Comparison of ENCODE assay signal across 9 cellular contexts in the genomic region with DNA sequence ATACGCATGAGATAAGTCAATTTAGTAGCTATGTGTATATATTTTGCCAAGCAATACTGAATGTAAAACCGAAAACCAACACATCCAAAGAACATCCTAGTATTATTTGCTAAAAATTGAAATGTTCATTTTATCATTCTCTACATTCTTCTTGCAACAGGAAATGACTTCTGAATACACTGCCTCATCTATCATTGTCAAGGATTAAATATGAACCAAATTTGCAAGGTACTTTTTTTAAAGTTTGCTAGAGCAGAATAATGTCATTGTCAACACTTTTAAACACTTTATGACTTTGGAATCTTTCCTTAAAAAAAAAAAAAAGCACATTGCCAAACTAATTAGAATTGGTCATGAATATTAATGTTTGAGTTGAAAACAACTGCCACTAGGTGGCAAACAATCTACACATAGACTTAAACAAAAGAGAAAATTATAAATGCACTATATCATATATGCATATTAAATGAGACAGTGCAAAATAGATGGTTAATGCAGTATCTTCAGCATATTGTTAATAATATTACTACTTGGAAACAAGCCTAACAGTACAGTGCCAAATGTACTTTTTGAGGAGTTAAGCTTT. TPM values are rescaled to one million over a fixed set of nuclear protein-coding genes. Genes with fewer than 3 reads are reported as not detected.
DNase-seq lines count a peak whose midpoint lies in the region; ATAC-seq, FAIRE-seq and TF ChIP-seq lines count a peak whose summit lies in the region.
"Had no signal": no experiment of that assay in that cellular context is flagged by ENCODE, and none has a peak within 500 bp of the region (broad histone marks: within the 10 kb centered on the region; RNA-seq: fewer than 3 reads in every experiment).

No MANE protein-coding gene starts in this region.

- FAIRE-seq in GM12891 (lab: Jason Lieb, UNC), result no peak

- TF ChIP-seq POLR2A in NB4 (IDR thresholded peaks at IDR 0.05; ENCODE audit: extremely low read depth, insufficient read length) (no peak), GM12891 (IDR thresholded peaks at IDR 0.05; ENCODE audit: low read depth, low read length) (no peak)

- DNase-seq in NCI-H1105 treated with DMSO at 0.1 percent for 48 hours (lab: John Stamatoyannopoulos, UW), result peak; percentile 20
- DNase-seq in NCI-H1105 (lab: John Stamatoyannopoulos, UW), result no peak
- peak; percentile 30 for DNase-seq in NB4 (ENCODE audit: low read depth)
- DNase-seq in epithelial cell of esophagus (ENCODE audit: low read depth), result peak; percentile 56
- peak; percentile 44 for DNase-seq in renal cortical epithelial cell (ENCODE audit: low read depth)
- no peak for DNase-seq in GM12891 (ENCODE audit: insufficient read length, low spot score)
- DNase-seq in activated T-cell treated with anti-CD3 and anti-CD28 coated beads, Interleukin-2, amount 50 U/mL, for 1 hour, result no peak

- H3K4me3 ChIP-seq in NB4 (ENCODE audit: low read depth, low read length) (no peak overlapping the region), epithelial cell of esophagus (ENCODE audit: low read length) (no peak overlapping the region)
- H3K4me3 ChIP-seq: SJCRH30 had no signal

- TF ChIP-seq CTCF in NB4 (IDR thresholded peaks at IDR 0.05; ENCODE audit: low read depth, low read length) (no peak), epithelial cell of esophagus (IDR thresholded peaks at IDR 0.05; ENCODE audit: insufficient read depth, low read depth, low read length, missing control alignments) (peak; percentile 33)

- no peak for ATAC-seq in GM21576 (IDR thresholded peaks at IDR 0.05; ENCODE audit: unreplicated experiment)

TF ChIP-seq in GM12891, 5 proteins besides CTCF, POLR2A, EP300 and RAD21:
- TF ChIP-seq TAF1 (IDR thresholded peaks at IDR 0.05; ENCODE audit: low read depth, low read length), result no peak
- no peak for TF ChIP-seq PAX5 (IDR thresholded peaks at IDR 0.05; ENCODE audit: insufficient read depth, low read length, severe bottlenecking)
- TF ChIP-seq POLR2AphosphoS5 (IDR thresholded peaks at IDR 0.05; ENCODE audit: low read depth, low read length), result no peak

RNA-seq across cellular contexts. Expression of a gene that starts 32.5 kb away (rescaled TPM):
- not detected in 2 replicates for total RNA-seq in renal cortical epithelial cell
- polyA plus RNA-seq in GM12891 (2012; ENCODE audit: low read depth, missing spikeins), result 1.5 TPM
- total RNA-seq: SJCRH30 had no signal

Comparison
In these comparisons a context has a peak if more than half of its experiments do, and no peak if none do; other contexts are left out.
1. DNase-seq: peak in NCI-H1105 treated with DMSO at 0.1 percent for 48 hours (single experiment), NB4 (single experiment), epithelial cell of esophagus (single experiment) and renal cortical epithelial cell (single experiment); none in NCI-H1105 (single experiment), GM12891 (single experiment) and activated T-cell treated with anti-CD3 and anti-CD28 coated beads, Interleukin-2, amount 50 U/mL, for 1 hour (single experiment).